Comparison of ENCODE assay signal across 9 cellular contexts in genomic region chr4:83618991-83619390, GRCh38.
DNase-seq lines count a peak whose midpoint lies in the region; FAIRE-seq and TF ChIP-seq lines count a peak whose summit lies in the region.
"Had no signal": no experiment of that assay in that cellular context is flagged by ENCODE, and none has a peak within 500 bp of the region (broad histone marks: within the 10 kb centered on the region; RNA-seq: fewer than 3 reads in every experiment).

No MANE protein-coding gene starts in this region.

- TF ChIP-seq RAD21 in H1 (IDR thresholded peaks at IDR 0.05 in 1 of 2, conservative IDR thresholded peaks at IDR 0.05 in 1 of 2; ENCODE audit: low read depth in 2 of 2, low read length in 2 of 2): no peak

- H2BK20ac ChIP-seq in H1 (ENCODE audit: low read length): no peak overlapping the region

- no peak for TF ChIP-seq CTCF in H1 (IDR thresholded peaks at IDR 0.05; ENCODE audit: control extremely low read depth in 1 of 3, insufficient read depth in 1 of 3, low read depth in 1 of 3, low read length in 3 of 3)

- H3K14ac ChIP-seq in H1 (ENCODE audit: insufficient read length): no peak overlapping the region

- no peaks in the 10 kb centered on the region for H4K20me1 ChIP-seq in H1 (replicated peaks in 1 of 2; ENCODE audit: control insufficient read depth in 1 of 2, insufficient read depth in 2 of 2, low read length in 2 of 2)

- no peaks in the 10 kb centered on the region for H3K79me2 ChIP-seq in H1 (ENCODE audit: control insufficient read depth in 1 of 2, insufficient read depth in 2 of 2, low read length in 2 of 2)

- no peak overlapping the region for H2BK120ac ChIP-seq in H1 (replicated peaks; ENCODE audit: low read depth, low read length)

- H3K4me1 ChIP-seq in H1 (replicated peaks in 1 of 4; ENCODE audit: control insufficient read depth in 3 of 4, insufficient read depth in 4 of 4, low read length in 3 of 4): peaks cover 0 to 6% (median 0%) of the 10 kb centered on the region in 4 experiments; a peak in 1 of 7 replicates
- H3K4me1 ChIP-seq in mucosa of rectum (ENCODE audit: control insufficient read depth in 2 of 2, insufficient read depth in 2 of 2, low read length in 2 of 2): peaks cover 7 to 12% of the 10 kb centered on the region in 2 donors

- H3K4me2 ChIP-seq in H1 (ENCODE audit: insufficient read depth in 1 of 2, low read depth in 2 of 2, low read length in 2 of 2): no peak overlapping the region

- H3K4me3 ChIP-seq in H1 (ENCODE audit: extremely low read depth in 1 of 4, insufficient read depth in 2 of 4, low read depth in 3 of 4, low read length in 4 of 4) (no peak overlapping the region), mucosa of rectum (ENCODE audit: low read length in 2 of 2) (peak overlapping the region in 1 of 2 donors; percentile 20)

- no peak overlapping the region for H4K5ac ChIP-seq in H1 (ENCODE audit: insufficient read length, low read depth, low read length)

- no peak overlapping the region for H3K23ac ChIP-seq in H1 (ENCODE audit: insufficient read length)

- H2AK5ac ChIP-seq in H1 (ENCODE audit: low read depth, low read length): peak overlapping the region; percentile 7; the same call in 1 of the 2 replicates

- H2BK12ac ChIP-seq in H1 (ENCODE audit: low read depth, low read length): peak overlapping the region; percentile 41; the same call in 1 of the 2 replicates

- H3K56ac ChIP-seq in H1 (replicated peaks; ENCODE audit: insufficient read length, low read depth, low read length): no peak overlapping the region

- no peak overlapping the region for H4K91ac ChIP-seq in H1 (replicated peaks; ENCODE audit: insufficient read length, low read length)

- no peaks in the 10 kb centered on the region for H3K27me3 ChIP-seq in H1 (replicated peaks in 1 of 4; ENCODE audit: control insufficient read depth in 3 of 4, extremely low read depth in 1 of 4, insufficient read depth in 3 of 4, low read length in 3 of 4)
- H3K27me3 ChIP-seq in mucosa of rectum (ENCODE audit: control insufficient read depth in 2 of 2, insufficient read depth in 2 of 2, low read length in 2 of 2): no peaks in the 10 kb centered on the region

- peaks cover 20% of the 10 kb centered on the region in 2 experiments for H3K9me3 ChIP-seq in H1 (ENCODE audit: insufficient read depth in 2 of 2, low read depth in 1 of 2, low read length in 1 of 2)
- peaks cover 0 to 2% of the 10 kb centered on the region in 2 donors for H3K9me3 ChIP-seq in mucosa of rectum (ENCODE audit: control insufficient read depth in 2 of 2, low read length in 2 of 2)

- no peaks in the 10 kb centered on the region for H3K36me3 ChIP-seq in H1 (ENCODE audit: control insufficient read depth in 2 of 4, insufficient read depth in 4 of 4, low read length in 3 of 4)
- H3K36me3 ChIP-seq in mucosa of rectum (ENCODE audit: control insufficient read depth in 2 of 2, insufficient read depth in 2 of 2, low read length in 2 of 2): no peaks in the 10 kb centered on the region

- H2BK5ac ChIP-seq in H1 (ENCODE audit: low read depth, low read length): no peak overlapping the region

- CTCF ChIA-PET in H1 (lab: Charles Lee; ENCODE audit: partially characterized antibody): interaction anchor here (0.7 to 1.4 kb wide), 4 partner anchors 10 to 37 kb away, joined by 3 read pairs; no protein-coding TSS in a partner anchor

- no peak for FAIRE-seq in H1 (lab: Jason Lieb, UNC)

- H3K79me1 ChIP-seq in H1 (ENCODE audit: low read depth, low read length): no peaks in the 10 kb centered on the region

- no peak overlapping the region for H4K8ac ChIP-seq in H1 (ENCODE audit: extremely low read depth, insufficient read depth, low read length)

- TF ChIP-seq EP300 in H1 (IDR thresholded peaks at IDR 0.05; ENCODE audit: borderline replicate concordance in 1 of 2, low read depth in 2 of 2, low read length in 2 of 2): no peak

- peak; percentile 55 for DNase-seq in Ammon's horn (ENCODE audit: low spot score)
- DNase-seq in NCI-H226: peak; percentile 81
- DNase-seq in H1 (ENCODE audit: low read depth in 1 of 2, low spot score in 2 of 2): no peak
- DNase-seq in G401 (ENCODE audit: low spot score): no peak
- DNase-seq in middle frontal gyrus (ENCODE audit: extremely low spot score, low spot score): no peak
- DNase-seq in activated gamma-delta T cell treated with Interleukin-2 at 50 U/mL for 16 hours: no peak
- DNase-seq in DMS114 treated with DMSO at 0.1 percent for 48 hours (lab: John Stamatoyannopoulos, UW; ENCODE audit: unreplicated experiment): no peak
- DNase-seq: CD8-positive, alpha-beta T cell had no signal

- POLR2A ChIA-PET in H1 (lab: Charles Lee; ENCODE audit: partially characterized antibody): no interaction called here

- H3K4ac ChIP-seq in H1 (replicated peaks; ENCODE audit: insufficient read length, low read depth, low read length): no peak overlapping the region

- in situ Hi-C loops in G401 (cut with HindIII; ENCODE audit: low sequenced_read_pairs): no loop called here

- H3K27ac ChIP-seq in H1 (ENCODE audit: low read depth, low read length) (no peak overlapping the region), mucosa of rectum (ENCODE audit: low read depth in 2 of 2, low read length in 2 of 2) (peak overlapping the region; percentile 62 to 64)

- H2AFZ ChIP-seq in H1 (ENCODE audit: low read length): peak overlapping the region; percentile 37; the same call in 1 of the 2 replicates

- H3K18ac ChIP-seq in H1 (ENCODE audit: extremely low read depth, low read length): no peak overlapping the region

- H3K9ac ChIP-seq in H1 (replicated peaks in 1 of 4; ENCODE audit: extremely low read depth in 1 of 4, low read depth in 3 of 4, low read length in 3 of 4) (no peak overlapping the region), mucosa of rectum (ENCODE audit: low read depth in 1 of 2, low read length in 2 of 2) (no peak overlapping the region)

- WGBS in H1 (ENCODE audit: extremely low coverage in 1 of 2, insufficient coverage in 1 of 2, insufficient read length in 1 of 2, insufficient replicate concordance in 2 of 2, low coverage in 1 of 2, low lambda C conversion rate in 2 of 2, missing lambda C conversion rate in 1 of 2), 2 experiments: 90% methylated on average over 3 of the region's 3 CpGs; no CpG with 5 or more reads in 1 of the 2 experiments

- no peak overlapping the region for H2BK15ac ChIP-seq in H1 (ENCODE audit: low read length)

- no peak for TF ChIP-seq POLR2A in H1 (IDR thresholded peaks at IDR 0.05; ENCODE audit: control extremely low read depth in 1 of 2, low read depth in 2 of 2, low read length in 2 of 2)

- H3K23me2 ChIP-seq in H1 (ENCODE audit: low read depth, low read length): no peaks in the 10 kb centered on the region

TF ChIP-seq in H1, 55 proteins besides CTCF, POLR2A, EP300 and RAD21 (continues in another document):
- TF ChIP-seq CTBP2 (IDR thresholded peaks at IDR 0.05; ENCODE audit: borderline replicate concordance, insufficient read depth, insufficient read length, low read length) (no peak), MAX (IDR thresholded peaks at IDR 0.05) (no peak), EZH2 (IDR thresholded peaks at IDR 0.05; ENCODE audit: low read depth, low read length, severe bottlenecking) (no peak), USF2 (IDR thresholded peaks at IDR 0.05; ENCODE audit: low read length) (no peak), RFX5 (IDR thresholded peaks at IDR 0.05; ENCODE audit: borderline replicate concordance, low read depth, low read length) (no peak), TAF7 (optimal IDR thresholded peaks at IDR 0.05; ENCODE audit: borderline replicate concordance, low read depth, low read length) (no peak), SIX5 (IDR thresholded peaks at IDR 0.05; ENCODE audit: low read depth, low read length) (no peak), NRF1 (IDR thresholded peaks at IDR 0.05; ENCODE audit: low read depth, low read length) (no peak), CHD2 (IDR thresholded peaks at IDR 0.05; ENCODE audit: low read length) (no peak), KDM1A (IDR thresholded peaks at IDR 0.05; ENCODE audit: borderline replicate concordance, low read length) (no peak), MAFK (IDR thresholded peaks at IDR 0.05; ENCODE audit: low read depth, low read length) (no peak), ZNF274 (IDR thresholded peaks at IDR 0.05; ENCODE audit: borderline replicate concordance, extremely low read depth, low read length) (no peak), POLR2AphosphoS5 (IDR thresholded peaks at IDR 0.05; ENCODE audit: low read depth, low read length) (no peak), E2F6 (IDR thresholded peaks at IDR 0.05) (no peak), SP4 (IDR thresholded peaks at IDR 0.05; ENCODE audit: low read length) (no peak), KDM5A (IDR thresholded peaks at IDR 0.05; ENCODE audit: low read length) (no peak), ATF2 (IDR thresholded peaks at IDR 0.05; ENCODE audit: low read length) (no peak), HDAC2 (IDR thresholded peaks at IDR 0.05; ENCODE audit: borderline replicate concordance in 1 of 2, low read depth in 2 of 2, low read length in 2 of 2) (no peak)

Comparison
In these comparisons a context has a peak if more than half of its experiments do, and no peak if none do; other contexts are left out.
1. DNase-seq: peak in Ammon's horn (single experiment) and NCI-H226 (single experiment); none in H1 (0 of 2), G401 (single experiment), middle frontal gyrus (single experiment), activated gamma-delta T cell treated with Interleukin-2 at 50 U/mL for 16 hours (single experiment) and DMS114 treated with DMSO at 0.1 percent for 48 hours (single experiment).